Comparison of ENCODE assay signal across 20 cellular contexts in the genomic region with DNA sequence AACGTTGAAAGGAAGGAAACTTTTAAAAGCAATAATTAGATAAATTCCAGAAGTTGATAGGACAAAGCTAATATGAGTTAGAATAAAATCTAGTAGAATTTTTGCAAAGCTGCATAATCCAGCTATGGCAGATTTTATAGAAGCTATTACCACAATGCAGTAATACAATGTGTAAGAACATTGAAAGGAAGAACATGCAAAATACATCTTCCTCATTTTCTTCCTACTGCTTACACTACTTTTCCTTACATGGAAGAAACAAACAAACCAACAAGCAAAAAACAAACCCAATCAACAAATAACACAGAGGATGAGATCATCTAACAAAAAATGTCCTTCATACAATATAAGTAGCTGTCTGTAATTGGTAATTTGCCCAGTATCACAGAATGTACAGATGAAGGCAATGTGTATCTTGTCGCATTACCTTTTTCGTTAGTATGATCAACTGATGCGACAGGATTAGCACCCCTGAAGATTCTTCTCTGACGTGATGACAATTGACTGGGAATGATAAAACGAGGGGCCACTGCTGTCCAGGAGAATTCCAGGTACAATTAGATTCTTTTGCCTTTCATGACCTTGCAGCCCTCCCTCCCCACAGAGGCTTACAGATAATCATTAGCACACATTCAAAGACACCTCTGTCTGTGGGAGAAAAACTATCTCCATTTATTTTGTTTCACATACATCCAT.
"Had no signal": no experiment of that assay in that cellular context is flagged by ENCODE, and none has a peak within 500 bp of the region (broad histone marks: within the 10 kb centered on the region; RNA-seq: fewer than 3 reads in every experiment).

No MANE protein-coding gene starts in this region.

- H3K36me3 ChIP-seq: gastrocnemius medialis, heart right ventricle, tibial nerve, upper lobe of right lung, vagina had no signal

- H3K9me3 ChIP-seq: gastrocnemius medialis, heart right ventricle, testis, tibial nerve, upper lobe of right lung, vagina had no signal

- H3K4me1 ChIP-seq: heart right ventricle, testis, tibial nerve, upper lobe of right lung, vagina had no signal

- FAIRE-seq: endometrium had no signal

- H3K27ac ChIP-seq: gastrocnemius medialis, heart right ventricle, testis, tibial nerve, upper lobe of right lung, vagina had no signal

- H3K27me3 ChIP-seq: gastrocnemius medialis, testis, tibial nerve, upper lobe of right lung, vagina had no signal

- H3K4me3 ChIP-seq: gastrocnemius medialis, heart right ventricle, testis, tibial nerve, upper lobe of right lung, vagina had no signal

- DNase-seq: effector memory CD4-positive, alpha-beta T cell; gastrocnemius medialis; heart right ventricle; hypothalamus; kidney glomerular epithelial cell; mammary epithelial cell; naive thymus-derived CD4-positive, alpha-beta T cell; nephron progenitor cell; posterior cingulate gyrus; stimulated activated CD4-positive, alpha-beta T cell treated with anti-CD3 and anti-CD28 coated beads, Interleukin-2, amount 100 ng/mL, for 24 hours; stimulated activated CD4-positive, alpha-beta T cell treated with anti-CD3 and anti-CD28 coated beads, Interleukin-4, amount 100 ng/mL, for 4 hours; stimulated activated naive B cell treated with anti-CD40 and anti-IgM and Interleukin-4, amounts not matched to agents 10 μg/mL and 1 μg/mL and 100 μg/mL, for 72 hours; stimulated activated naive CD8-positive, alpha-beta T cell treated with anti-CD3 and anti-CD28 coated beads, Interleukin-15, amount 100 ng/mL, for 72 hours; testis; upper lobe of right lung had no signal

- ATAC-seq: esophagus mucosa; gastrocnemius medialis; heart right ventricle; naive thymus-derived CD4-positive, alpha-beta T cell; sciatic nerve; stimulated activated naive B cell treated with anti-CD40 and anti-IgM and Interleukin-4, amounts not matched to agents 10 μg/mL and 1 μg/mL and 100 μg/mL, for 72 hours; stimulated activated naive CD8-positive, alpha-beta T cell treated with anti-CD3 and anti-CD28 coated beads, Interleukin-15, amount 100 ng/mL, for 72 hours; upper lobe of right lung had no signal
